ENCODE assay signal across 9 cellular contexts in genomic region chr2:172101707-172102158, GRCh38. TPM values are rescaled to one million over a fixed set of nuclear protein-coding genes. Genes with fewer than 3 reads are reported as not detected.
DNase-seq lines count a peak whose midpoint lies in the region; ATAC-seq, FAIRE-seq and TF ChIP-seq lines count a peak whose summit lies in the region.
"Had no signal": no experiment of that assay in that cellular context is flagged by ENCODE, and none has a peak within 500 bp of the region (broad histone marks: within the 10 kb centered on the region; RNA-seq: fewer than 3 reads in every experiment).

No MANE protein-coding gene starts in this region.

- H3K14ac ChIP-seq in H1 (ENCODE audit: insufficient read length), result no peak overlapping the region

- no peak for TF ChIP-seq POLR2A in H1 (IDR thresholded peaks at IDR 0.05; ENCODE audit: control extremely low read depth in 1 of 2, low read depth in 2 of 2, low read length in 2 of 2)

- no peak overlapping the region for H3K18ac ChIP-seq in H1 (ENCODE audit: extremely low read depth, low read length)

- no peak overlapping the region for H4K91ac ChIP-seq in H1 (replicated peaks; ENCODE audit: insufficient read length, low read length)

- H3K23me2 ChIP-seq in H1 (ENCODE audit: low read depth, low read length), result peaks cover 21% of the 10 kb centered on the region; the same call in 1 of the 2 replicates

- no peak for TF ChIP-seq EP300 in H1 (IDR thresholded peaks at IDR 0.05; ENCODE audit: borderline replicate concordance in 1 of 2, low read depth in 2 of 2, low read length in 2 of 2)

- peak overlapping the region; percentile 38 for H3K27ac Mint-ChIP-seq in activated T-cell treated with anti-CD3 and anti-CD28 coated beads, Interleukin-2, amount 50 U/mL, for 24 hours

- no peak overlapping the region for H2BK5ac ChIP-seq in H1 (ENCODE audit: low read depth, low read length)

- H2BK120ac ChIP-seq in H1 (replicated peaks; ENCODE audit: low read depth, low read length), result no peak overlapping the region

- no peak for TF ChIP-seq RAD21 in H1 (IDR thresholded peaks at IDR 0.05 in 1 of 2, conservative IDR thresholded peaks at IDR 0.05 in 1 of 2; ENCODE audit: low read depth in 2 of 2, low read length in 2 of 2)

- peaks cover 15 to 25% of the 10 kb centered on the region in 2 experiments for H4K20me1 ChIP-seq in H1 (replicated peaks in 1 of 2; ENCODE audit: control insufficient read depth in 1 of 2, insufficient read depth in 2 of 2, low read length in 2 of 2)

- peaks cover 66% of the 10 kb centered on the region for H3K4me1 Mint-ChIP-seq in activated T-cell treated with anti-CD3 and anti-CD28 coated beads, Interleukin-2, amount 50 U/mL, for 24 hours (ENCODE audit: low read depth)

- H3K56ac ChIP-seq in H1 (replicated peaks; ENCODE audit: insufficient read length, low read depth, low read length), result no peak overlapping the region

- H3K4me3 ChIP-seq in H1 (ENCODE audit: extremely low read depth in 1 of 4, insufficient read depth in 2 of 4, low read depth in 3 of 4, low read length in 4 of 4), result peak overlapping the region; percentile 33 to 59 (median 46); a peak in 5 of 8 replicates

- no peak overlapping the region for H2BK20ac ChIP-seq in H1 (ENCODE audit: low read length)

- no peak for TF ChIP-seq CTCF in H1 (IDR thresholded peaks at IDR 0.05; ENCODE audit: control extremely low read depth in 1 of 3, insufficient read depth in 1 of 3, low read depth in 1 of 3, low read length in 3 of 3)

- no peak overlapping the region for H4K5ac ChIP-seq in H1 (ENCODE audit: insufficient read length, low read depth, low read length)

- ATAC-seq in GM21528 (IDR thresholded peaks at IDR 0.05; ENCODE audit: low FRiP score, unreplicated experiment), result no peak
- no peak for ATAC-seq in HG02885 (IDR thresholded peaks at IDR 0.05; ENCODE audit: poor library complexity, unreplicated experiment)

- peaks cover 0 to 11% (median 0%) of the 10 kb centered on the region in 4 experiments; a peak in 1 of 8 replicates for H3K36me3 ChIP-seq in H1 (ENCODE audit: control insufficient read depth in 2 of 4, insufficient read depth in 4 of 4, low read length in 3 of 4)

- no peaks in the 10 kb centered on the region for H3K79me2 ChIP-seq in H1 (ENCODE audit: control insufficient read depth in 1 of 2, insufficient read depth in 2 of 2, low read length in 2 of 2)

- H3K27me3 Mint-ChIP-seq in activated T-cell treated with anti-CD3 and anti-CD28 coated beads, Interleukin-2, amount 50 U/mL, for 24 hours, result peaks cover 93% of the 10 kb centered on the region

- FAIRE-seq in H1 (lab: Jason Lieb, UNC), result no peak

- H3K9me3 ChIP-seq in H1 (ENCODE audit: insufficient read depth in 2 of 2, low read depth in 1 of 2, low read length in 1 of 2), result no peaks in the 10 kb centered on the region

- H3K36me3 Mint-ChIP-seq in activated T-cell treated with anti-CD3 and anti-CD28 coated beads, Interleukin-2, amount 50 U/mL, for 24 hours (ENCODE audit: low read depth), result no peaks in the 10 kb centered on the region

- peaks cover 6 to 49% (median 29%) of the 10 kb centered on the region in 4 experiments for H3K4me1 ChIP-seq in H1 (replicated peaks in 1 of 4; ENCODE audit: control insufficient read depth in 3 of 4, insufficient read depth in 4 of 4, low read length in 3 of 4)

- H3K27ac ChIP-seq in H1 (ENCODE audit: low read depth, low read length), result no peak overlapping the region

- no peaks in the 10 kb centered on the region for H3K9me3 Mint-ChIP-seq in activated T-cell treated with anti-CD3 and anti-CD28 coated beads, Interleukin-2, amount 50 U/mL, for 24 hours

- no peaks in the 10 kb centered on the region for H3K79me1 ChIP-seq in H1 (ENCODE audit: low read depth, low read length)

- H3K4ac ChIP-seq in H1 (replicated peaks; ENCODE audit: insufficient read length, low read depth, low read length), result no peak overlapping the region

- no peak overlapping the region for H3K9ac ChIP-seq in H1 (replicated peaks in 1 of 4; ENCODE audit: extremely low read depth in 1 of 4, low read depth in 3 of 4, low read length in 3 of 4)

- H2AK5ac ChIP-seq in H1 (ENCODE audit: low read depth, low read length), result no peak overlapping the region

- 2% methylated on average over 27 of the region's 27 CpGs; no CpG with 5 or more reads in 1 of the 2 experiments for WGBS in H1 (ENCODE audit: extremely low coverage in 1 of 2, insufficient coverage in 1 of 2, insufficient read length in 1 of 2, insufficient replicate concordance in 2 of 2, low coverage in 1 of 2, low lambda C conversion rate in 2 of 2, missing lambda C conversion rate in 1 of 2), 2 experiments

- H2AFZ ChIP-seq in H1 (ENCODE audit: low read length), result no peak overlapping the region

- no peak overlapping the region for H3K23ac ChIP-seq in H1 (ENCODE audit: insufficient read length)

- H4K8ac ChIP-seq in H1 (ENCODE audit: extremely low read depth, insufficient read depth, low read length), result peak overlapping the region; percentile 43; the same call in 1 of the 2 replicates

- CTCF ChIA-PET in H1 (lab: Charles Lee; ENCODE audit: partially characterized antibody), result interaction anchor here (0.6 to 11.7 kb wide), 6 partner anchors 11 to 73 kb away, joined by 3 to 198 read pairs (median 4); partner anchors contain the start of gene DLX1

- H3K4me3 Mint-ChIP-seq in activated T-cell treated with anti-CD3 and anti-CD28 coated beads, Interleukin-2, amount 50 U/mL, for 24 hours, result peak overlapping the region; percentile 79

- H2BK15ac ChIP-seq in H1 (ENCODE audit: low read length), result 0 out of 2 replicates have a peak overlapping the region, but pooled peaks have one; percentile 29

- peak overlapping the region; percentile 80 to 82 for H3K4me2 ChIP-seq in H1 (ENCODE audit: insufficient read depth in 1 of 2, low read depth in 2 of 2, low read length in 2 of 2)

- peak overlapping the region; percentile 84; the same call in 1 of the 2 replicates for H2BK12ac ChIP-seq in H1 (ENCODE audit: low read depth, low read length)

- H3K27me3 ChIP-seq in H1 (replicated peaks in 1 of 4; ENCODE audit: control insufficient read depth in 3 of 4, extremely low read depth in 1 of 4, insufficient read depth in 3 of 4, low read length in 3 of 4), result peaks cover 78 to 100% (median 93%) of the 10 kb centered on the region in 4 experiments

- peak; percentile 62 for DNase-seq in activated T-cell treated with anti-CD3 and anti-CD28 coated beads, Interleukin-2, amount 50 U/mL, for 24 hours
- DNase-seq in activated T-cell treated with anti-CD3 and anti-CD28 coated beads for 4 hours (no peak), NCI-H748 treated with DMSO at 0.1 percent for 48 hours (lab: John Stamatoyannopoulos, UW) (peak; percentile 66), H1 (ENCODE audit: low read depth in 1 of 2, low spot score in 2 of 2) (no peak), retina (peak; percentile 77), RKO (ENCODE audit: low spot score) (no peak)

- POLR2A ChIA-PET in H1 (lab: Charles Lee; ENCODE audit: partially characterized antibody), result interaction anchor here (1.6 to 16.0 kb wide), 2 partner anchors 8 to 14 kb away, joined by 5 to 184 read pairs; partner anchors contain the start of gene DLX1

TF ChIP-seq in H1, 55 proteins besides CTCF, POLR2A, EP300 and RAD21 (continues in another document):
- TF ChIP-seq MAFK (IDR thresholded peaks at IDR 0.05; ENCODE audit: low read depth, low read length), result no peak
- peak; percentile 18 for TF ChIP-seq ASH2L (IDR thresholded peaks at IDR 0.05; ENCODE audit: low read length)
- TF ChIP-seq KDM1A (IDR thresholded peaks at IDR 0.05; ENCODE audit: borderline replicate concordance, low read length), result no peak
- TF ChIP-seq HDAC6 (IDR thresholded peaks at IDR 0.05; ENCODE audit: low read depth, low read length), result no peak
- TF ChIP-seq RNF2 (IDR thresholded peaks at IDR 0.05; ENCODE audit: borderline replicate concordance, low read depth, low read length, missing control alignments, poor library complexity, severe bottlenecking), result peak; percentile 49
- no peak for TF ChIP-seq KDM4A (IDR thresholded peaks at IDR 0.05; ENCODE audit: low read depth, low read length, severe bottlenecking)
- no peak for TF ChIP-seq YY1 (IDR thresholded peaks at IDR 0.05; ENCODE audit: low read depth, low read length)
- TF ChIP-seq TAF7 (optimal IDR thresholded peaks at IDR 0.05; ENCODE audit: borderline replicate concordance, low read depth, low read length), result no peak
- TF ChIP-seq TBP (IDR thresholded peaks at IDR 0.05; ENCODE audit: low read depth, low read length), result no peak
- no peak for TF ChIP-seq JUN (IDR thresholded peaks at IDR 0.05; ENCODE audit: low read depth, low read length)
- no peak; the same call in 1 of the 2 replicates for TF ChIP-seq MAX (IDR thresholded peaks at IDR 0.05)
- no peak for TF ChIP-seq ZNF274 (IDR thresholded peaks at IDR 0.05; ENCODE audit: borderline replicate concordance, extremely low read depth, low read length)
- TF ChIP-seq RXRA (IDR thresholded peaks at IDR 0.05; ENCODE audit: insufficient read depth, low read depth, low read length), result no peak
- no peak for TF ChIP-seq JUND (IDR thresholded peaks at IDR 0.05; ENCODE audit: low read length)
- TF ChIP-seq SUZ12 (IDR thresholded peaks at IDR 0.05; ENCODE audit: low read length), result peak; percentile 71; the same call in 1 of the 2 replicates
- peak; percentile 69 for TF ChIP-seq EZH2 (IDR thresholded peaks at IDR 0.05; ENCODE audit: low read depth, low read length, severe bottlenecking)

RNA-seq across cellular contexts. Expression of gene DLX2, which starts 1.0 kb away (rescaled TPM):
- 0.13 and 0.45 TPM in 2 replicates for total RNA-seq in H1 (2021; fragmentation: NEBNext Ultra II Directional; extraction: Animal tissue kit (Norgen Biotek cat#: 25700))
- 0.05 TPM in 1 of 2 replicates, not detected in the other for polyA plus RNA-seq in H1 (2011; rRNA removed)
- polyA plus RNA-seq in H1 (2011; cell fraction: cytosol; rRNA removed), result not detected
- 0.56 TPM for polyA plus RNA-seq in H1 (2011; cell fraction: nucleus; rRNA removed)
- polyA plus RNA-seq in H1 (2012, experiment 1 of 2), result 0.11 TPM in 1 of 4 replicates, not detected in the others
- not detected for polyA plus RNA-seq in H1 (2012, experiment 2 of 2)
- polyA plus RNA-seq in H1 (2013, experiment 1 of 2), result 0.06 TPM
- polyA plus RNA-seq in H1 (2013, experiment 2 of 2), result 0.06 TPM
- polyA minus RNA-seq in H1 (2011; rRNA and poly(A)+ RNA removed), result not detected in 2 replicates
- polyA minus RNA-seq in H1 (2011; cell fraction: cytosol; rRNA and poly(A)+ RNA removed), result not detected
- 0.50 TPM for polyA minus RNA-seq in H1 (2011; cell fraction: nucleus; rRNA and poly(A)+ RNA removed)
- total RNA-seq: subcutaneous adipose tissue had no signal

RNA-seq across cellular contexts. Expression of gene DLX1, which starts 16.4 kb away (rescaled TPM):
- total RNA-seq in H1 (2021; fragmentation: NEBNext Ultra II Directional; extraction: Animal tissue kit (Norgen Biotek cat#: 25700)), result not detected in 2 replicates
- polyA plus RNA-seq in H1 (2011; rRNA removed), result 0.05 and 0.11 TPM in 2 replicates
- polyA plus RNA-seq in H1 (2011; cell fraction: cytosol; rRNA removed), result 0.08 TPM
- 0.07 TPM for polyA plus RNA-seq in H1 (2011; cell fraction: nucleus; rRNA removed)
- polyA plus RNA-seq in H1 (2012, experiment 1 of 2), result not detected in 4 replicates
- polyA plus RNA-seq in H1 (2012, experiment 2 of 2), result not detected
- polyA plus RNA-seq in H1 (2013, experiment 1 of 2), result 0.04 TPM
- 0.22 TPM for polyA plus RNA-seq in H1 (2013, experiment 2 of 2)
- 0.19 TPM in 1 of 2 replicates, not detected in the other for polyA minus RNA-seq in H1 (2011; rRNA and poly(A)+ RNA removed)
- not detected for polyA minus RNA-seq in H1 (2011; cell fraction: cytosol; rRNA and poly(A)+ RNA removed)
- polyA minus RNA-seq in H1 (2011; cell fraction: nucleus; rRNA and poly(A)+ RNA removed), result not detected
- total RNA-seq: subcutaneous adipose tissue had no signal

Comparison
In these comparisons a context has a peak if more than half of its experiments do, and no peak if none do; other contexts are left out.
1. DNase-seq: peak in activated T-cell treated with anti-CD3 and anti-CD28 coated beads, Interleukin-2, amount 50 U/mL, for 24 hours (single experiment), NCI-H748 treated with DMSO at 0.1 percent for 48 hours (single experiment) and retina (single experiment); none in activated T-cell treated with anti-CD3 and anti-CD28 coated beads for 4 hours (single experiment), H1 (0 of 2) and RKO (single experiment).